ENCODE assay signal across 8 cellular contexts in genomic region chr3:47161983-47162694, GRCh38. TPM values are rescaled to one million over a fixed set of nuclear protein-coding genes. Genes with fewer than 3 reads are reported as not detected.
DNase-seq lines count a peak whose midpoint lies in the region; ATAC-seq and TF ChIP-seq lines count a peak whose summit lies in the region.

No MANE protein-coding gene starts in this region.

- CTCF ChIA-PET in SK-N-SH (lab: Yijun Ruan, JAX) = interaction anchor here (2.7 kb wide), 1 partner anchor 121 kb away, joined by 10 read pairs; the partner anchor contains the start of genes KIF9 and KLHL18
- CTCF ChIA-PET in activated B cell treated with CpG ODN at 0.5 μM for 24 hours (lab: Charles Lee) = no interaction called here

- no peaks in the 10 kb centered on the region for H3K9me2 ChIP-seq in SK-N-SH

- no peaks in the 10 kb centered on the region for H3K9me3 Mint-ChIP-seq in activated B cell treated with CpG ODN at 0.5 μM for 24 hours
- H3K9me3 Mint-ChIP-seq in stimulated activated naive CD8-positive, alpha-beta T cell treated with anti-CD3 and anti-CD28 coated beads, Interleukin-15, amount 100 ng/mL, for 72 hours = no peaks in the 10 kb centered on the region

- H3K9ac ChIP-seq in SK-N-SH = peak overlapping the region; percentile 89

- no peaks in the 10 kb centered on the region for H3K27me3 Mint-ChIP-seq in activated B cell treated with CpG ODN at 0.5 μM for 24 hours
- H3K27me3 Mint-ChIP-seq in stimulated activated naive CD8-positive, alpha-beta T cell treated with anti-CD3 and anti-CD28 coated beads, Interleukin-15, amount 100 ng/mL, for 72 hours = no peaks in the 10 kb centered on the region

- H3K9me3 ChIP-seq in SK-N-SH = no peaks in the 10 kb centered on the region
- H3K9me3 ChIP-seq in iPS DF 6.9 (ENCODE audit: control insufficient read depth, insufficient read depth, low read length) = no peaks in the 10 kb centered on the region

- H3K79me2 ChIP-seq in SK-N-SH (ENCODE audit: insufficient read depth) = peaks cover 97% of the 10 kb centered on the region

- DNase-seq in SK-N-SH (no peak), activated B cell treated with CpG ODN at 0.5 μM for 24 hours (no peak), iPS DF 6.9 (ENCODE audit: low read depth, low spot score) (no peak), mucosa of gallbladder (ENCODE audit: low spot score) (no peak), GM19238 (ENCODE audit: insufficient read length, low spot score) (no peak)
- no peak for DNase-seq in stimulated activated naive CD8-positive, alpha-beta T cell treated with anti-CD3 and anti-CD28 coated beads, Interleukin-15, amount 100 ng/mL, for 72 hours

- no peak overlapping the region for H2AFZ ChIP-seq in SK-N-SH (ENCODE audit: low read depth)

- peaks cover 0 to 16% of the 10 kb centered on the region in 2 experiments; a peak in 2 of 4 replicates for H3K4me1 ChIP-seq in SK-N-SH (ENCODE audit: control insufficient read depth in 1 of 2, insufficient read depth in 2 of 2, low read depth in 1 of 2, low read length in 1 of 2)
- no peaks in the 10 kb centered on the region for H3K4me1 ChIP-seq in iPS DF 6.9 (ENCODE audit: control insufficient read depth, insufficient read depth, low read length)

- peaks cover 18% of the 10 kb centered on the region for H3K36me3 Mint-ChIP-seq in activated B cell treated with CpG ODN at 0.5 μM for 24 hours (ENCODE audit: low read depth)

- peaks cover 72% of the 10 kb centered on the region for H3K4me1 Mint-ChIP-seq in activated B cell treated with CpG ODN at 0.5 μM for 24 hours
- H3K4me1 Mint-ChIP-seq in stimulated activated naive CD8-positive, alpha-beta T cell treated with anti-CD3 and anti-CD28 coated beads, Interleukin-15, amount 100 ng/mL, for 72 hours = peaks cover 61% of the 10 kb centered on the region

- H3F3A ChIP-seq in SK-N-SH (replicated peaks; ENCODE audit: insufficient read depth) = peaks cover 15% of the 10 kb centered on the region

- TF ChIP-seq RAD21 in SK-N-SH (IDR thresholded peaks at IDR 0.05; ENCODE audit: low read length) = no peak

- TF ChIP-seq EP300 in SK-N-SH (IDR thresholded peaks at IDR 0.05; ENCODE audit: borderline replicate concordance in 1 of 2, low read depth in 1 of 2, low read length in 1 of 2) = no peak

- H3K4me3 ChIP-seq in SK-N-SH (ENCODE audit: low read depth in 2 of 2, low read length in 1 of 2) = peak overlapping the region; percentile 84 to 91
- peak overlapping the region; percentile 11; the same call in 1 of the 2 replicates for H3K4me3 ChIP-seq in iPS DF 6.9 (ENCODE audit: low read length)

- peak overlapping the region; percentile 79 for H3K4me2 ChIP-seq in SK-N-SH

- H3K27ac ChIP-seq in SK-N-SH (ENCODE audit: low read depth in 2 of 2, low read length in 1 of 2) (peak overlapping the region; percentile 23 to 80; a peak in 1 of 4 replicates), iPS DF 6.9 (ENCODE audit: low read length) (no peak overlapping the region)

- H3K27ac Mint-ChIP-seq in activated B cell treated with CpG ODN at 0.5 μM for 24 hours = peak overlapping the region; percentile 96
- peak overlapping the region; percentile 99 for H3K27ac Mint-ChIP-seq in stimulated activated naive CD8-positive, alpha-beta T cell treated with anti-CD3 and anti-CD28 coated beads, Interleukin-15, amount 100 ng/mL, for 72 hours

- TF ChIP-seq CTCF in SK-N-SH (IDR thresholded peaks at IDR 0.05) = no peak
- no peak for TF ChIP-seq CTCF in activated B cell treated with CpG ODN at 0.5 μM for 24 hours (IDR thresholded peaks at IDR 0.05)

- ATAC-seq in SK-N-SH treated with all-trans-retinoic acid at 6 μM for 48 hours = no peak
- no peak for ATAC-seq in activated B cell treated with CpG ODN at 0.5 μM for 24 hours (ENCODE audit: low read depth)
- no peak for ATAC-seq in stimulated activated naive CD8-positive, alpha-beta T cell treated with anti-CD3 and anti-CD28 coated beads, Interleukin-15, amount 100 ng/mL, for 72 hours
- ATAC-seq in HG03095 (IDR thresholded peaks at IDR 0.05; ENCODE audit: unreplicated experiment) = no peak

- POLR2A ChIA-PET in SK-N-SH (lab: Yijun Ruan, JAX) (no interaction called here), activated B cell treated with CpG ODN at 0.5 μM for 24 hours (lab: Charles Lee) (interaction anchor here (0.7 kb wide), 1 partner anchor 123 kb away, joined by 3 read pairs; no protein-coding TSS in a partner anchor)

- 30% methylated on average over 4 of the region's 4 CpGs for WGBS in SK-N-SH (ENCODE audit: low lambda C conversion rate)
- WGBS in iPS DF 6.9 (ENCODE audit: insufficient coverage, insufficient read length) = no CpG with 5 or more reads among the region's 4 CpGs

- H3K36me3 ChIP-seq in SK-N-SH (replicated peaks in 1 of 2; ENCODE audit: control insufficient read depth in 1 of 2, insufficient read depth in 2 of 2, low read length in 1 of 2) (peaks cover 0 to 3% of the 10 kb centered on the region in 2 experiments), iPS DF 6.9 (ENCODE audit: control insufficient read depth, insufficient read depth, low read length) (no peaks in the 10 kb centered on the region)

- H3K4me3 Mint-ChIP-seq in activated B cell treated with CpG ODN at 0.5 μM for 24 hours = peak overlapping the region; percentile 95
- peak overlapping the region; percentile 84 to 92 for H3K4me3 Mint-ChIP-seq in stimulated activated naive CD8-positive, alpha-beta T cell treated with anti-CD3 and anti-CD28 coated beads, Interleukin-15, amount 100 ng/mL, for 72 hours

- no peaks in the 10 kb centered on the region for H3K27me3 ChIP-seq in SK-N-SH (ENCODE audit: insufficient read depth)
- no peaks in the 10 kb centered on the region for H3K27me3 ChIP-seq in iPS DF 6.9 (ENCODE audit: control insufficient read depth, insufficient read depth, low read length)

- intact Hi-C loops in activated B cell treated with CpG ODN at 0.5 μM for 24 hours (cut with micrococcal nuclease) = loop anchor here (5.0 to 10.0 kb wide), 5 partner anchors 50 to 623 kb away; partner anchors contain the start of genes CCDC12, NBEAL2 and SMARCC1

- H4K20me1 ChIP-seq in SK-N-SH (ENCODE audit: insufficient read depth) = peaks cover 56% of the 10 kb centered on the region

TF ChIP-seq in SK-N-SH, 30 proteins besides CTCF, POLR2A, EP300 and RAD21:
- no peak for TF ChIP-seq ELF1 (IDR thresholded peaks at IDR 0.05)
- TF ChIP-seq TEAD4 (IDR thresholded peaks at IDR 0.05; ENCODE audit: borderline replicate concordance, insufficient read depth) = no peak

TF ChIP-seq in SK-N-SH treated with all-trans-retinoic acid at 6 μM for 48 hours, 23 proteins besides CTCF, POLR2A, EP300 and RAD21:
- TF ChIP-seq SNAI2 (CRISPR knock-in tag; IDR thresholded peaks at IDR 0.05) (no peak), ZFP30 (CRISPR knock-in tag; IDR thresholded peaks at IDR 0.05) (no peak), ZFP3 (CRISPR knock-in tag; IDR thresholded peaks at IDR 0.05) (no peak), ZNF565 (CRISPR knock-in tag; conservative IDR thresholded peaks at IDR 0.05; ENCODE audit: low read depth) (no peak), PPARA (CRISPR knock-in tag; IDR thresholded peaks at IDR 0.05; ENCODE audit: borderline replicate concordance) (no peak), GLIS3 (CRISPR knock-in tag; IDR thresholded peaks at IDR 0.05) (no peak)

RNA-seq across cellular contexts. Expression of gene SETD2, which starts 1.8 kb away (rescaled TPM):
- polyA plus RNA-seq in SK-N-SH (2012; rRNA removed) = 12.1 and 15.3 TPM in 2 replicates
- 15.4 and 18.2 TPM in 2 replicates for polyA plus RNA-seq in SK-N-SH (2012; cell fraction: cytosol; rRNA removed)
- 13.7 and 23.7 TPM in 2 replicates for polyA plus RNA-seq in SK-N-SH (2012; cell fraction: nucleus; rRNA removed)
- total RNA-seq in activated B cell treated with CpG ODN at 0.5 μM for 24 hours = 56.9 and 65.7 TPM in 2 replicates
- 47.0 TPM for total RNA-seq in mucosa of gallbladder
